1 cellular context compared by ENCODE assay signal in genomic region chr9:129693741-129694140, GRCh38.
TF ChIP-seq lines count a peak whose summit lies in the region.

No MANE protein-coding gene starts in this region.

TF ChIP-seq in K562, 482 proteins besides CTCF, POLR2A, EP300 and RAD21:
- TF ChIP-seq ILK (tag; IDR thresholded peaks at IDR 0.05; ENCODE audit: borderline replicate concordance, low read depth) = no peak
- TF ChIP-seq SETDB1 (IDR thresholded peaks at IDR 0.05; ENCODE audit: low read length) = no peak
- TF ChIP-seq ZNF668 (CRISPR knock-in tag; IDR thresholded peaks at IDR 0.05) = no peak
- peak; percentile 27; the same call in 1 of the 2 replicates for TF ChIP-seq USF1 (CRISPR knock-in tag; IDR thresholded peaks at IDR 0.05)
- TF ChIP-seq ZNF445 (CRISPR knock-in tag; IDR thresholded peaks at IDR 0.05; ENCODE audit: low read depth) = no peak
- peak; percentile 44; the same call in 1 of the 2 replicates for TF ChIP-seq USF2 (CRISPR knock-in tag; IDR thresholded peaks at IDR 0.05)
- TF ChIP-seq E2F5 (CRISPR knock-in tag; IDR thresholded peaks at IDR 0.05) = 0 out of 2 replicates have a peak, but pooled peaks have one; percentile 31
- no peak for TF ChIP-seq TOE1 (IDR thresholded peaks at IDR 0.05; ENCODE audit: borderline replicate concordance)
- no peak for TF ChIP-seq TOE1 (CRISPR knock-in tag; IDR thresholded peaks at IDR 0.05; ENCODE audit: borderline replicate concordance, low read depth)
- TF ChIP-seq ZNF3 (CRISPR knock-in tag; IDR thresholded peaks at IDR 0.05) = no peak
- 0 out of 2 replicates have a peak, but pooled peaks have one; percentile 10 for TF ChIP-seq PHF8 (IDR thresholded peaks at IDR 0.05; ENCODE audit: borderline replicate concordance, low read length)
- no peak for TF ChIP-seq ZNF644 (tag; IDR thresholded peaks at IDR 0.05; ENCODE audit: low read depth)
- TF ChIP-seq KAT7 (CRISPR knock-in tag; IDR thresholded peaks at IDR 0.05; ENCODE audit: borderline replicate concordance) = no peak
- no peak for TF ChIP-seq NBN (IDR thresholded peaks at IDR 0.05; ENCODE audit: low read depth)
- TF ChIP-seq HMGN3 (IDR thresholded peaks at IDR 0.05; ENCODE audit: borderline replicate concordance, extremely low read depth, insufficient read length, low read depth, low read length) = no peak
